ENCODE assay signal across 19 cellular contexts in the genomic region with DNA sequence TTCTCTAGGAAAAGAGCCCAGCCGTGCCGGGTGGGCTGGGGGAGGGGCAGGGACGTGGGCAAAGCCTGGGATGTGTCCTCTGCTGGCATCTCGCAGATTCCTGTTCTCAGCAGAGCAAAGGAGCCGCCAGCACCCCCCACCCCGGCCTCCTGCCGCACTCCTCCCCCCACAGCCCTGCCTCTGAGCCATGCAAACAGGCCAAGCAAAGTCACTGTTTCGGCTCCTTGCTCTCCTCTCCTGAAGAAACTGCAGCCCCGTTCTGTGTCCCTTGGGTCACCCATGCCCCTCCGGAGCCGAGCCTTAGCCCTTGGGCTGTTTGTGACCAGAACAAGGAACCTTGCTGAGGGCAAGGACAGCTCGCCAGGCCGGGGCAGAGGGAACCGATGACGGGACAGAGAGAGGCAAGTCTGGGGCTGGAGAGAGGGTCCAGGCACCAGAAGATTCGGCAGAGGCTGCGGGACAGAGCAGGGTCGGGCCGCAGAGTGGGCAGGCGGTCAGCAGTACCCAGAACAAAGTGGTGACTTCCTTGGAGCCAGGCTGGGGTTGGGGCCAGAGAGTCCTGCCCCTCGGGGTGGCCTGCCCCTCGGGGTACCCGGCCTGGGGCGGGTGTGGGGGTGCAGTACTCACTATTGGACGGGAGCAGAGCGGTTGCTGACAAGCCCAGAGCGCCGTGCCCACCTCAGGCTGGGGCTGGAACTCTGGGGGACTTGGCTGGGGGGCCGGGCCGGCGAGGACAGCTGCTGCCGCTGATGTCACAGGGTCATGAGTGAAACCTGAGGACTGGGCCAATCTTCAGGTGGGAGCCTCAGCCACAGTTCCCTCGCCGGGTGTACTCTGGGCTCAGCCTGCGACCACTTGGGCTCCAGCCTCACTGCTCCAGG. TPM values are rescaled to one million over a fixed set of nuclear protein-coding genes. Genes with fewer than 3 reads are reported as not detected.
DNase-seq lines count a peak whose midpoint lies in the region; FAIRE-seq and TF ChIP-seq lines count a peak whose summit lies in the region.
"Had no signal": no experiment of that assay in that cellular context is flagged by ENCODE, and none has a peak within 500 bp of the region (broad histone marks: within the 10 kb centered on the region; RNA-seq: fewer than 3 reads in every experiment).

No MANE protein-coding gene starts in this region.

- peak overlapping the region; percentile 42 for H2AFZ ChIP-seq in mesenchymal stem cell (ENCODE audit: low read depth, low read length)
- H2AFZ ChIP-seq in smooth muscle cell (ENCODE audit: low read depth) = peak overlapping the region; percentile 91

- H3K27me3 Mint-ChIP-seq in chondrocyte (ENCODE audit: low read depth) = peaks cover 28% of the 10 kb centered on the region
- H3K27me3 Mint-ChIP-seq: effector memory CD8-positive, alpha-beta T cell; natural killer cell treated with Interleukin-12 subunit alpha and Interleukin-12 subunit beta and Interleukin-15 and Interleukin-18, amount 100 ng/mL, for 72 hours; T-cell had no signal

- no peaks in the 10 kb centered on the region for H3K36me3 Mint-ChIP-seq in chondrocyte (ENCODE audit: low read depth)
- H3K36me3 Mint-ChIP-seq: natural killer cell treated with Interleukin-12 subunit alpha and Interleukin-12 subunit beta and Interleukin-15 and Interleukin-18, amount 100 ng/mL, for 72 hours; T-cell had no signal

- peak overlapping the region; percentile 4 to 25 for H3K18ac ChIP-seq in mesenchymal stem cell (ENCODE audit: low read depth in 1 of 2, low read length in 2 of 2)

- H3K4me1 ChIP-seq in HUES6 (ENCODE audit: control insufficient read depth, insufficient read depth, low read length) (peaks cover 24% of the 10 kb centered on the region), mesenchymal stem cell (ENCODE audit: control insufficient read depth, insufficient read depth, low read depth, low read length) (peaks cover 16% of the 10 kb centered on the region), smooth muscle cell (ENCODE audit: low read depth) (no peaks in the 10 kb centered on the region), ascending aorta (peaks cover 14 to 27% of the 10 kb centered on the region in 2 donors)

- peak overlapping the region; percentile 66 for H3K9ac ChIP-seq in HUES6 (ENCODE audit: low read length)
- H3K9ac ChIP-seq in mesenchymal stem cell (ENCODE audit: low read length) = no peak overlapping the region
- no peak overlapping the region for H3K9ac ChIP-seq in smooth muscle cell (ENCODE audit: low read depth)

- H3K27ac Mint-ChIP-seq in chondrocyte (ENCODE audit: unreplicated experiment) = no peak overlapping the region
- H3K27ac Mint-ChIP-seq: activated T-cell treated with anti-CD3 and anti-CD28 coated beads, Interleukin-2, amount 50 U/mL, for 72 hours had no signal

- DNase-seq in chondrocyte (ENCODE audit: low spot score) (peak; percentile 79), mesenchymal stem cell (no peak), smooth muscle cell (lab: John Stamatoyannopoulos, UW; ENCODE audit: unreplicated experiment) (peak; percentile 16), cerebellar nuclear complex (lab: John Stamatoyannopoulos, UW) (no peak), GM12891 (ENCODE audit: insufficient read length, low spot score) (no peak), ascending aorta (ENCODE audit: low spot score in 2 of 2) (no peak)
- DNase-seq: activated CD4-positive, alpha-beta T cell treated with anti-CD3 and anti-CD28 coated beads for 4 hours; activated T-cell treated with anti-CD3 and anti-CD28 coated beads, Interleukin-2, amount 50 U/mL, for 72 hours; amygdala; effector memory CD8-positive, alpha-beta T cell; foreskin melanocyte; NCI-H1092; NCI-H345; small intestine; T-cell had no signal

- H3K36me3 ChIP-seq in HUES6 (ENCODE audit: control insufficient read depth, insufficient read depth, low read length) (no peaks in the 10 kb centered on the region), mesenchymal stem cell (ENCODE audit: control insufficient read depth in 1 of 2, insufficient read depth in 2 of 2, low read depth in 1 of 2, low read length in 2 of 2) (no peaks in the 10 kb centered on the region), smooth muscle cell (ENCODE audit: low read depth) (no peaks in the 10 kb centered on the region), ascending aorta (no peaks in the 10 kb centered on the region)
- H3K36me3 ChIP-seq: Peyer's patch had no signal

- H3K4me2 ChIP-seq in mesenchymal stem cell (ENCODE audit: low read length, poor library complexity, severe bottlenecking) (no peak overlapping the region), smooth muscle cell (peak overlapping the region; percentile 66)

- intact Hi-C loops in ascending aorta (cut with DNase I) = no loop called here

- no peaks in the 10 kb centered on the region for H3F3A ChIP-seq in smooth muscle cell (ENCODE audit: low read depth)

- no peak overlapping the region for H2AK5ac ChIP-seq in mesenchymal stem cell (ENCODE audit: low read length, severe bottlenecking)

- H3K27me3 ChIP-seq in HUES6 (ENCODE audit: control insufficient read depth, insufficient read depth, low read length) = peaks cover 24% of the 10 kb centered on the region
- peaks cover 38 to 44% of the 10 kb centered on the region in 2 experiments for H3K27me3 ChIP-seq in mesenchymal stem cell (ENCODE audit: control insufficient read depth in 1 of 2, insufficient read depth in 1 of 2, low read length in 2 of 2)
- H3K27me3 ChIP-seq in smooth muscle cell (ENCODE audit: low read depth) = peaks cover 18% of the 10 kb centered on the region
- H3K27me3 ChIP-seq in ascending aorta = no peaks in the 10 kb centered on the region
- H3K27me3 ChIP-seq: Peyer's patch had no signal

- peak overlapping the region; percentile 68 for H2BK15ac ChIP-seq in mesenchymal stem cell (ENCODE audit: low read depth, poor library complexity, severe bottlenecking)

- WGBS in mesenchymal stem cell = 48% methylated on average over 35 of the region's 35 CpGs
- 61% methylated on average over 29 of the region's 35 CpGs for whole genome bisulfite sequencing in smooth muscle cell (ENCODE audit: low lambda C conversion rate)

- no peaks in the 10 kb centered on the region for H3K79me2 ChIP-seq in smooth muscle cell (ENCODE audit: low read depth)

- H3K4me3 Mint-ChIP-seq in chondrocyte (ENCODE audit: unreplicated experiment) = no peak overlapping the region
- H3K4me3 Mint-ChIP-seq: activated T-cell treated with anti-CD3 and anti-CD28 coated beads, Interleukin-2, amount 50 U/mL, for 72 hours had no signal

- TF ChIP-seq CTCF in chondrocyte (IDR thresholded peaks at IDR 0.05) (no peak), smooth muscle cell (IDR thresholded peaks at IDR 0.05; ENCODE audit: borderline replicate concordance, insufficient read depth, poor library complexity, severe bottlenecking) (no peak), ascending aorta (IDR thresholded peaks at IDR 0.05) (no peak)

- no peak overlapping the region for H2BK120ac ChIP-seq in mesenchymal stem cell (ENCODE audit: low read depth, low read length)

- H3K79me1 ChIP-seq in mesenchymal stem cell (replicated peaks; ENCODE audit: low read length, poor library complexity, severe bottlenecking) = no peaks in the 10 kb centered on the region

- peaks cover 31% of the 10 kb centered on the region for H3K4me1 Mint-ChIP-seq in chondrocyte (ENCODE audit: low read depth)

- no peaks in the 10 kb centered on the region for H3K9me3 Mint-ChIP-seq in chondrocyte (ENCODE audit: low read depth)
- H3K9me3 Mint-ChIP-seq: activated T-cell treated with anti-CD3 and anti-CD28 coated beads, Interleukin-2, amount 50 U/mL, for 72 hours; effector memory CD8-positive, alpha-beta T cell; natural killer cell treated with Interleukin-12 subunit alpha and Interleukin-12 subunit beta and Interleukin-15 and Interleukin-18, amount 100 ng/mL, for 72 hours; T-cell had no signal

- H2BK12ac ChIP-seq in mesenchymal stem cell (ENCODE audit: low read length in 2 of 2) = peak overlapping the region in 1 of 2 experiments; percentile 25

- no peaks in the 10 kb centered on the region for H4K20me1 ChIP-seq in smooth muscle cell (ENCODE audit: low read depth)

- H3K23ac ChIP-seq in mesenchymal stem cell (ENCODE audit: low read length in 2 of 2) = no peak overlapping the region

- H3K14ac ChIP-seq in mesenchymal stem cell (ENCODE audit: low read length in 2 of 2) = peak overlapping the region in 1 of 2 experiments; percentile 14

- H2BK5ac ChIP-seq in mesenchymal stem cell (ENCODE audit: low read depth, low read length, poor library complexity, severe bottlenecking) = no peak overlapping the region

- no peak overlapping the region for H3K4ac ChIP-seq in mesenchymal stem cell (ENCODE audit: low read depth in 1 of 2, low read length in 2 of 2)

- no peak overlapping the region for H3K27ac ChIP-seq in HUES6 (ENCODE audit: low read depth, low read length)
- H3K27ac ChIP-seq in mesenchymal stem cell (ENCODE audit: low read length, poor library complexity, severe bottlenecking) = no peak overlapping the region
- no peak overlapping the region for H3K27ac ChIP-seq in smooth muscle cell (ENCODE audit: low read depth)
- no peak overlapping the region for H3K27ac ChIP-seq in ascending aorta
- H3K27ac ChIP-seq: Peyer's patch had no signal

- no peak for TF ChIP-seq POLR2A in GM12891 (IDR thresholded peaks at IDR 0.05; ENCODE audit: low read depth, low read length)

- peak overlapping the region; percentile 2 for H4K91ac ChIP-seq in mesenchymal stem cell (ENCODE audit: low read length)

- no peaks in the 10 kb centered on the region for H3K9me3 ChIP-seq in HUES6 (ENCODE audit: control insufficient read depth, insufficient read depth, low read depth, low read length)
- H3K9me3 ChIP-seq in mesenchymal stem cell (ENCODE audit: control insufficient read depth, low read length) = no peaks in the 10 kb centered on the region
- H3K9me3 ChIP-seq in smooth muscle cell (replicated peaks; ENCODE audit: low read depth) = no peaks in the 10 kb centered on the region
- H3K9me3 ChIP-seq in ascending aorta = no peaks in the 10 kb centered on the region
- H3K9me3 ChIP-seq: Peyer's patch had no signal

- no peak for FAIRE-seq in GM12891 (lab: Jason Lieb, UNC)
- FAIRE-seq: keratinocyte, small intestine had no signal

- H3K4me3 ChIP-seq in HUES6 (ENCODE audit: low read depth, low read length) (peak overlapping the region; percentile 15; the same call in 1 of the 2 replicates), mesenchymal stem cell (ENCODE audit: insufficient read depth in 1 of 2, low read depth in 1 of 2, low read length in 2 of 2) (no peak overlapping the region), smooth muscle cell (no peak overlapping the region), ascending aorta (peak overlapping the region in 1 of 2 donors; percentile 5)
- H3K4me3 ChIP-seq: Peyer's patch had no signal

- peak overlapping the region; percentile 80 for H4K8ac ChIP-seq in mesenchymal stem cell (ENCODE audit: low read length)

RNA-seq across cellular contexts. Expression of gene PRR29, which starts 9.2 kb away (rescaled TPM):
- total RNA-seq in chondrocyte (0.28 to 0.35 TPM in 2 of 3 replicates, not detected in the other), smooth muscle cell (0.18 TPM in 1 of 2 replicates, not detected in the other), ascending aorta (1.5 TPM)
- polyA plus RNA-seq in mesenchymal stem cell (2013, experiment 1 of 2) = 0.26 TPM
- polyA plus RNA-seq in mesenchymal stem cell (2013, experiment 2 of 2) = 0.38 TPM
- 0.34 and 0.58 TPM in 2 replicates for polyA plus RNA-seq in smooth muscle cell
- 0.64 TPM for polyA plus RNA-seq in GM12891 (2012; ENCODE audit: low read depth, missing spikeins)

RNA-seq across cellular contexts. Expression of gene SCN4A, which starts 16.3 kb away (rescaled TPM):
- not detected in 3 replicates for total RNA-seq in chondrocyte
- polyA plus RNA-seq in mesenchymal stem cell (2013, experiment 1 of 2) = under 0.01 TPM
- polyA plus RNA-seq in mesenchymal stem cell (2013, experiment 2 of 2) = not detected
- total RNA-seq in smooth muscle cell = under 0.01 and 0.09 TPM in 2 replicates
- 0.14 TPM in 1 of 2 replicates, not detected in the other for polyA plus RNA-seq in smooth muscle cell
- polyA plus RNA-seq in GM12891 (2012; ENCODE audit: low read depth, missing spikeins) = 0.19 TPM
- 1.3 TPM for total RNA-seq in ascending aorta
- polyA plus RNA-seq: keratinocyte had no signal

RNA-seq across cellular contexts. Expression of gene ICAM2, which starts 31.5 kb away (rescaled TPM):
- not detected in 3 replicates for total RNA-seq in chondrocyte
- 0.08 TPM for polyA plus RNA-seq in mesenchymal stem cell (2013, experiment 1 of 2)
- 0.11 TPM for polyA plus RNA-seq in mesenchymal stem cell (2013, experiment 2 of 2)
- total RNA-seq in smooth muscle cell = 1.6 TPM in 1 of 2 replicates, not detected in the other
- polyA plus RNA-seq in smooth muscle cell = 1.0 TPM in 1 of 2 replicates, not detected in the other
- polyA plus RNA-seq in GM12891 (2012; ENCODE audit: low read depth, missing spikeins) = 38.2 TPM
- total RNA-seq in ascending aorta = 212 TPM

RNA-seq across cellular contexts. Expression of gene CD79B, which starts 56.9 kb away (rescaled TPM):
- total RNA-seq in chondrocyte (not detected in 3 replicates), smooth muscle cell (not detected in 2 replicates), ascending aorta (not detected)
- not detected for polyA plus RNA-seq in mesenchymal stem cell (2013, experiment 1 of 2)
- polyA plus RNA-seq in mesenchymal stem cell (2013, experiment 2 of 2) = 0.07 TPM
- not detected in 2 replicates for polyA plus RNA-seq in smooth muscle cell
- 62.7 TPM for polyA plus RNA-seq in GM12891 (2012; ENCODE audit: low read depth, missing spikeins)

Comparison
In these comparisons a context has a peak if more than half of its experiments do, and no peak if none do; other contexts are left out.
1. DNase-seq: peak in chondrocyte (single experiment) and smooth muscle cell (single experiment); none in mesenchymal stem cell (single experiment), cerebellar nuclear complex (0 of 2), GM12891 (single experiment) and ascending aorta (0 of 2).
2. RNA of gene ICAM2, which starts 31.5 kb away (total RNA-seq): 212 TPM in ascending aorta (single experiment); not detected in chondrocyte and 1.6 TPM in smooth muscle cell; every median in the first group is over 10 times any median in the second.